Comparison of ENCODE assay signal across 16 cellular contexts in genomic region chr12:28027328-28027727, GRCh38. TPM values are rescaled to one million over a fixed set of nuclear protein-coding genes. Genes with fewer than 3 reads are reported as not detected.
DNase-seq lines count a peak whose midpoint lies in the region; ATAC-seq and TF ChIP-seq lines count a peak whose summit lies in the region.
"Had no signal": no experiment of that assay in that cellular context is flagged by ENCODE, and none has a peak within 500 bp of the region (broad histone marks: within the 10 kb centered on the region; RNA-seq: fewer than 3 reads in every experiment).

No MANE protein-coding gene starts in this region.

- H2AFZ ChIP-seq in PC-9, result 0 out of 2 replicates have a peak overlapping the region, but pooled peaks have one; percentile 26

- H3K9me3 ChIP-seq in PC-9 (ENCODE audit: insufficient read depth, low read depth) (peaks cover 12% of the 10 kb centered on the region), A673 (ENCODE audit: low read depth, low read length, poor library complexity, severe bottlenecking) (no peaks in the 10 kb centered on the region)
- H3K9me3 ChIP-seq: HAP-1, heart right ventricle had no signal

- BruUV-seq in PC-9 (replicated peaks; lab: Mats Ljungman, UMichigan), result no TSS peak
- no TSS peak for BruUV-seq in A673 (replicated peaks; lab: Mats Ljungman, UMichigan)

- H3K4me3 ChIP-seq in PC-9 (no peak overlapping the region), fibroblast of the aortic adventitia (ENCODE audit: low read depth, low read length) (no peak overlapping the region), A673 (ENCODE audit: low read depth, low read length, poor library complexity, severe bottlenecking) (no peak overlapping the region)
- H3K4me3 ChIP-seq: HAP-1, heart right ventricle had no signal

- DNase-seq in DMS 273 treated with DMSO at 0.1 percent for 48 hours (lab: John Stamatoyannopoulos, UW) (peak; percentile 59), LHCN-M2 (ENCODE audit: low read depth) (peak; percentile 42), PC-9 (no peak), fibroblast of the aortic adventitia (ENCODE audit: low read depth) (peak; percentile 34), A673 (ENCODE audit: low spot score) (no peak), NCI-H2081 treated with DMSO at 0.1 percent for 48 hours (lab: John Stamatoyannopoulos, UW) (no peak), midbrain (lab: John Stamatoyannopoulos, UW) (no peak)
- DNase-seq: activated CD4-positive, alpha-beta memory T cell treated with anti-CD3 and anti-CD28 coated beads for 36 hours; activated naive CD8-positive, alpha-beta T cell treated with anti-CD3 and anti-CD28 coated beads, Interleukin-2, amount 50 U/mL, for 24 hours; C1 segment of cervical spinal cord; cerebellar nuclear complex; heart right ventricle; NCI-H69; stimulated activated naive CD8-positive, alpha-beta T cell treated with anti-CD3 and anti-CD28 coated beads, Interleukin-15, Interleukin-2, amounts not matched to agents 100 U/mL and 50 U/mL, for 24 hours had no signal

- ATAC-seq in GM21390 (IDR thresholded peaks at IDR 0.05; ENCODE audit: unreplicated experiment), result no peak
- ATAC-seq: activated naive CD8-positive, alpha-beta T cell treated with anti-CD3 and anti-CD28 coated beads, Interleukin-2, amount 50 U/mL, for 24 hours; heart right ventricle; stimulated activated naive CD8-positive, alpha-beta T cell treated with anti-CD3 and anti-CD28 coated beads, Interleukin-15, Interleukin-2, amounts not matched to agents 100 U/mL and 50 U/mL, for 24 hours had no signal

- POLR2A ChIA-PET in PC-9 (lab: Charles Lee; ENCODE audit: unreplicated experiment), result interaction anchor here (0.5 to 0.9 kb wide), 2 partner anchors 57 to 144 kb away, joined by 6 read pairs; no protein-coding TSS in a partner anchor
- POLR2A ChIA-PET in A673 (lab: Charles Lee; ENCODE audit: low non-redundant PET), result no interaction called here

- no peaks in the 10 kb centered on the region for H3K27me3 ChIP-seq in PC-9 (ENCODE audit: insufficient read depth, low read depth)
- H3K27me3 ChIP-seq in A673 (replicated peaks; ENCODE audit: insufficient read depth, low read depth, low read length, poor library complexity), result no peaks in the 10 kb centered on the region
- H3K27me3 ChIP-seq: heart right ventricle had no signal

- intact Hi-C loops in PC-9 (cut with micrococcal nuclease; ENCODE audit: unreplicated experiment) (no loop called here), A673 (cut with micrococcal nuclease; ENCODE audit: unreplicated experiment) (no loop called here)

- no peak overlapping the region; the same call in 1 of the 2 replicates for H3K4me2 ChIP-seq in PC-9

- no peaks in the 10 kb centered on the region for H3K9me2 ChIP-seq in PC-9 (ENCODE audit: insufficient read depth)

- peaks cover 10% of the 10 kb centered on the region for H3F3A ChIP-seq in PC-9 (ENCODE audit: insufficient read depth, low read depth)

- CTCF ChIA-PET in PC-9 (lab: Charles Lee), result interaction anchor here (0.6 kb wide), 1 partner anchor 102 kb away, joined by 4 read pairs; no protein-coding TSS in a partner anchor
- CTCF ChIA-PET in A673 (lab: Charles Lee), result no interaction called here

- H4K20me1 ChIP-seq in PC-9 (ENCODE audit: insufficient read depth), result no peaks in the 10 kb centered on the region

- H3K4me1 ChIP-seq in PC-9 (replicated peaks; ENCODE audit: insufficient read depth) (peaks cover 48% of the 10 kb centered on the region), A673 (ENCODE audit: insufficient read depth, low read length, poor library complexity, severe bottlenecking) (no peaks in the 10 kb centered on the region)
- H3K4me1 ChIP-seq: HAP-1, heart right ventricle had no signal

- H3K79me2 ChIP-seq in PC-9 (ENCODE audit: low read depth), result no peaks in the 10 kb centered on the region

- TF ChIP-seq CTCF in PC-9 (conservative IDR thresholded peaks at IDR 0.05) (no peak), fibroblast of the aortic adventitia (IDR thresholded peaks at IDR 0.05; ENCODE audit: insufficient read depth, low read length) (no peak), A673 (conservative IDR thresholded peaks at IDR 0.05; ENCODE audit: low read depth, low read length) (no peak)

- peak overlapping the region; percentile 47 for H3K27ac ChIP-seq in PC-9
- no peak overlapping the region for H3K27ac ChIP-seq in A673 (ENCODE audit: low read depth, low read length, poor library complexity, severe bottlenecking)
- H3K27ac ChIP-seq: heart right ventricle had no signal

- H3K36me3 ChIP-seq in PC-9 (ENCODE audit: low read depth) (no peaks in the 10 kb centered on the region), A673 (ENCODE audit: insufficient read depth, low read length, poor library complexity, severe bottlenecking) (no peaks in the 10 kb centered on the region)
- H3K36me3 ChIP-seq: HAP-1, heart right ventricle had no signal

RNA-seq across cellular contexts. Expression of gene PTHLH, which starts 54.8 kb away (rescaled TPM):
- total RNA-seq in LHCN-M2 (2014; rRNA removed) (0.51 and 0.63 TPM in 2 replicates), PC-9 (2021) (1.6 and 1.9 TPM in 2 replicates), fibroblast of the aortic adventitia (ENCODE audit: low replicate concordance) (1.6 and 4.3 TPM in 2 replicates), A673 (2021) (1.5 and 2.4 TPM in 2 replicates)
- polyA plus RNA-seq in LHCN-M2 (2012), result 0.09 TPM

Comparison
In these comparisons a context has a peak if more than half of its experiments do, and no peak if none do; other contexts are left out.
1. DNase-seq: peak in DMS 273 treated with DMSO at 0.1 percent for 48 hours (single experiment), LHCN-M2 (single experiment) and fibroblast of the aortic adventitia (single experiment); none in PC-9 (0 of 2), A673 (single experiment), NCI-H2081 treated with DMSO at 0.1 percent for 48 hours (single experiment) and midbrain (single experiment).